20 cellular contexts compared by ENCODE assay signal in genomic region chr9:136603901-136604816, GRCh38. TPM values are rescaled to one million over a fixed set of nuclear protein-coding genes. Genes with fewer than 3 reads are reported as not detected.
DNase-seq lines count a peak whose midpoint lies in the region; ATAC-seq and TF ChIP-seq lines count a peak whose summit lies in the region.
"Had no signal": no experiment of that assay in that cellular context is flagged by ENCODE, and none has a peak within 500 bp of the region (broad histone marks: within the 10 kb centered on the region; RNA-seq: fewer than 3 reads in every experiment).

No MANE protein-coding gene starts in this region.

- H3K27ac ChIP-seq in right lobe of liver, result no peak overlapping the region
- H3K27ac ChIP-seq in spleen, result peak overlapping the region in 7 of 8 donors; percentile 22 to 79 (median 58)
- peak overlapping the region in 2 of 59 donors; percentile 28 to 56 for H3K27ac ChIP-seq in dorsolateral prefrontal cortex
- H3K27ac ChIP-seq: cardiac muscle cell had no signal

- TF ChIP-seq CTCF in endothelial cell (IDR thresholded peaks at IDR 0.05; ENCODE audit: unreplicated experiment) (no peak), right lobe of liver (IDR thresholded peaks at IDR 0.05) (no peak), spleen (IDR thresholded peaks at IDR 0.05 in 8 of 11, conservative IDR thresholded peaks at IDR 0.05 in 3 of 11) (no peak), dorsolateral prefrontal cortex (IDR thresholded peaks at IDR 0.05 in 54 of 56, conservative IDR thresholded peaks at IDR 0.05 in 2 of 56; ENCODE audit: low read depth in 1 of 56, partially characterized antibody in 56 of 56) (no peak)

- DNase-seq in H7, result peak; percentile 82
- DNase-seq in endothelial cell (ENCODE audit: low spot score), result peak; percentile 40
- peak in 1 of 3 donors; percentile 54 for DNase-seq in right lobe of liver
- DNase-seq in spleen, result peak; percentile 86
- DNase-seq in dorsolateral prefrontal cortex, result no peak
- DNase-seq in activated T-helper 1 cell treated with anti-CD3 and anti-CD28 coated beads, Interleukin-12 subunit alpha, Interleukin-12 subunit beta, Interleukin-2, Interleukin-4 antibody, amounts not matched to agents 30 ng/mL and 10 ng/mL and 1 ng/mL, durations not matched to agents 14 hours and 24 hours and 36 hours (ENCODE audit: low spot score), result no peak
- no peak for DNase-seq in RKO (ENCODE audit: low spot score)
- DNase-seq: activated CD4-positive, alpha-beta T cell treated with anti-CD3 and anti-CD28 coated beads, Interleukin-2, amount 50 U/mL, for 1 hour; activated naive CD8-positive, alpha-beta T cell treated with anti-CD3 and anti-CD28 coated beads, Interleukin-2, amount 10 ng/mL, durations not matched to agents 7 days and 5 days; effector memory CD8-positive, alpha-beta T cell; H9; NCI-H187 treated with DMSO at 0.1 percent for 48 hours; NCI-H510A; nephron progenitor cell; stimulated activated naive CD8-positive, alpha-beta T cell treated with anti-CD3 and anti-CD28 coated beads, Interleukin-15, amount 100 ng/mL, for 72 hours had no signal

- no peaks in the 10 kb centered on the region for H3K9me3 ChIP-seq in right lobe of liver
- H3K9me3 ChIP-seq in spleen, result no peaks in the 10 kb centered on the region

- H3K4me1 Mint-ChIP-seq in endothelial cell (ENCODE audit: unreplicated experiment), result peaks cover 28% of the 10 kb centered on the region
- H3K4me1 Mint-ChIP-seq in activated T-helper 1 cell treated with anti-CD3 and anti-CD28 coated beads, Interleukin-12 subunit alpha, Interleukin-12 subunit beta, Interleukin-2, Interleukin-4 antibody, amounts not matched to agents 30 ng/mL and 10 ng/mL and 1 ng/mL, durations not matched to agents 14 hours and 24 hours and 36 hours (ENCODE audit: low read depth), result no peaks in the 10 kb centered on the region
- H3K4me1 Mint-ChIP-seq: activated naive CD8-positive, alpha-beta T cell treated with anti-CD3 and anti-CD28 coated beads, Interleukin-2, amount 10 ng/mL, durations not matched to agents 7 days and 5 days had no signal

- peaks cover 9% of the 10 kb centered on the region for H3K27me3 Mint-ChIP-seq in endothelial cell (ENCODE audit: unreplicated experiment)
- H3K27me3 Mint-ChIP-seq in activated T-helper 1 cell treated with anti-CD3 and anti-CD28 coated beads, Interleukin-12 subunit alpha, Interleukin-12 subunit beta, Interleukin-2, Interleukin-4 antibody, amounts not matched to agents 30 ng/mL and 10 ng/mL and 1 ng/mL, durations not matched to agents 14 hours and 24 hours and 36 hours (ENCODE audit: insufficient read depth), result peaks cover 10% of the 10 kb centered on the region

- H3K36me3 ChIP-seq in H7 (replicated peaks; ENCODE audit: control insufficient read depth, insufficient read depth, low read length) (no peaks in the 10 kb centered on the region), right lobe of liver (no peaks in the 10 kb centered on the region), spleen (no peaks in the 10 kb centered on the region)
- H3K36me3 ChIP-seq: cardiac muscle cell had no signal

- H3K36me3 Mint-ChIP-seq in endothelial cell (ENCODE audit: low read depth, unreplicated experiment), result peaks cover 6% of the 10 kb centered on the region
- H3K36me3 Mint-ChIP-seq in activated T-helper 1 cell treated with anti-CD3 and anti-CD28 coated beads, Interleukin-12 subunit alpha, Interleukin-12 subunit beta, Interleukin-2, Interleukin-4 antibody, amounts not matched to agents 30 ng/mL and 10 ng/mL and 1 ng/mL, durations not matched to agents 14 hours and 24 hours and 36 hours (ENCODE audit: low read depth), result no peaks in the 10 kb centered on the region
- H3K36me3 Mint-ChIP-seq: activated naive CD8-positive, alpha-beta T cell treated with anti-CD3 and anti-CD28 coated beads, Interleukin-2, amount 10 ng/mL, durations not matched to agents 7 days and 5 days had no signal

- peak overlapping the region; percentile 57 for H3K27ac Mint-ChIP-seq in endothelial cell (ENCODE audit: unreplicated experiment)
- no peak overlapping the region for H3K27ac Mint-ChIP-seq in activated T-helper 1 cell treated with anti-CD3 and anti-CD28 coated beads, Interleukin-12 subunit alpha, Interleukin-12 subunit beta, Interleukin-2, Interleukin-4 antibody, amounts not matched to agents 30 ng/mL and 10 ng/mL and 1 ng/mL, durations not matched to agents 14 hours and 24 hours and 36 hours
- H3K27ac Mint-ChIP-seq: activated naive CD8-positive, alpha-beta T cell treated with anti-CD3 and anti-CD28 coated beads, Interleukin-2, amount 10 ng/mL, durations not matched to agents 7 days and 5 days; effector memory CD8-positive, alpha-beta T cell; nephron progenitor cell; stimulated activated naive CD8-positive, alpha-beta T cell treated with anti-CD3 and anti-CD28 coated beads, Interleukin-15, amount 100 ng/mL, for 72 hours had no signal

- TF ChIP-seq POLR2A in right lobe of liver (IDR thresholded peaks at IDR 0.05) (no peak), spleen (IDR thresholded peaks at IDR 0.05) (no peak)

- H3K9me3 Mint-ChIP-seq in endothelial cell (ENCODE audit: unreplicated experiment), result no peaks in the 10 kb centered on the region
- H3K9me3 Mint-ChIP-seq in activated T-helper 1 cell treated with anti-CD3 and anti-CD28 coated beads, Interleukin-12 subunit alpha, Interleukin-12 subunit beta, Interleukin-2, Interleukin-4 antibody, amounts not matched to agents 30 ng/mL and 10 ng/mL and 1 ng/mL, durations not matched to agents 14 hours and 24 hours and 36 hours, result no peaks in the 10 kb centered on the region
- H3K9me3 Mint-ChIP-seq: activated naive CD8-positive, alpha-beta T cell treated with anti-CD3 and anti-CD28 coated beads, Interleukin-2, amount 10 ng/mL, durations not matched to agents 7 days and 5 days; effector memory CD8-positive, alpha-beta T cell; nephron progenitor cell had no signal

- H3K4me1 ChIP-seq in right lobe of liver (no peaks in the 10 kb centered on the region), spleen (peaks cover 0 to 70% (median 32%) of the 10 kb centered on the region in 6 donors)

- intact Hi-C loops in right lobe of liver (cut with DNase I) (no loop called here), spleen (cut with DNase I; ENCODE audit: low total_unique reads) (no loop called here), dorsolateral prefrontal cortex (cut with DNase I) (loop anchor here in 1 of 2 donors (5.0 kb wide), 1 partner anchor 57 kb away; the partner anchor contains the start of gene NOTCH1)
- intact Hi-C loops in activated T-helper 1 cell treated with anti-CD3 and anti-CD28 coated beads, Interleukin-12 subunit alpha, Interleukin-12 subunit beta, Interleukin-2, Interleukin-4 antibody, amounts not matched to agents 30 ng/mL and 10 ng/mL and 1 ng/mL, durations not matched to agents 14 hours and 24 hours and 36 hours (cut with micrococcal nuclease), result no loop called here

- H3K27me3 ChIP-seq in H7 (ENCODE audit: control insufficient read depth, insufficient read depth, low read length), result no peaks in the 10 kb centered on the region
- H3K27me3 ChIP-seq in right lobe of liver, result no peaks in the 10 kb centered on the region
- H3K27me3 ChIP-seq in spleen (replicated peaks in 1 of 7), result peaks cover 0 to 73% (median 0%) of the 10 kb centered on the region in 7 donors
- H3K27me3 ChIP-seq in dorsolateral prefrontal cortex, result no peaks in the 10 kb centered on the region
- H3K27me3 ChIP-seq: cardiac muscle cell had no signal

- 55% methylated on average over 8 of the region's 33 CpGs for WGBS in right lobe of liver (ENCODE audit: insufficient coverage, low coverage, low lambda C conversion rate, missing lambda C conversion rate)
- 12 to 52% (median 33%) methylated on average over 21 to 33 of the region's 33 CpGs for WGBS in spleen, 5 donors

- no peak overlapping the region for H3K4me3 Mint-ChIP-seq in endothelial cell (ENCODE audit: unreplicated experiment)
- no peak overlapping the region for H3K4me3 Mint-ChIP-seq in activated T-helper 1 cell treated with anti-CD3 and anti-CD28 coated beads, Interleukin-12 subunit alpha, Interleukin-12 subunit beta, Interleukin-2, Interleukin-4 antibody, amounts not matched to agents 30 ng/mL and 10 ng/mL and 1 ng/mL, durations not matched to agents 14 hours and 24 hours and 36 hours
- H3K4me3 Mint-ChIP-seq: activated naive CD8-positive, alpha-beta T cell treated with anti-CD3 and anti-CD28 coated beads, Interleukin-2, amount 10 ng/mL, durations not matched to agents 7 days and 5 days; H9; nephron progenitor cell; stimulated activated naive CD8-positive, alpha-beta T cell treated with anti-CD3 and anti-CD28 coated beads, Interleukin-15, amount 100 ng/mL, for 72 hours had no signal

- H3K4me3 ChIP-seq in H7 (ENCODE audit: insufficient read depth, low read depth, low read length), result no peak overlapping the region
- H3K4me3 ChIP-seq in right lobe of liver, result no peak overlapping the region
- H3K4me3 ChIP-seq in spleen, result no peak overlapping the region
- H3K4me3 ChIP-seq in dorsolateral prefrontal cortex, result no peak overlapping the region
- H3K4me3 ChIP-seq: cardiac muscle cell, GM12878 had no signal

- peak; percentile 43 to 63 (median 52) for ATAC-seq in right lobe of liver
- ATAC-seq in GM21737 (IDR thresholded peaks at IDR 0.05; ENCODE audit: unreplicated experiment), result no peak
- ATAC-seq: effector memory CD8-positive, alpha-beta T cell; GM12878; SK-N-SH treated with all-trans-retinoic acid at 6 μM for 48 hours; stimulated activated naive CD8-positive, alpha-beta T cell treated with anti-CD3 and anti-CD28 coated beads, Interleukin-15, amount 100 ng/mL, for 72 hours had no signal

RNA-seq across cellular contexts. Expression of gene NOTCH1, which starts 58.3 kb away (rescaled TPM):
- 32.2 and 33.3 TPM in 2 replicates for total RNA-seq in H7 (2014; rRNA removed; shearing (Covaris generic))
- total RNA-seq in endothelial cell (ENCODE audit: unreplicated experiment), result 312 TPM
- total RNA-seq in right lobe of liver, result 10 to 100 TPM; 17.4 to 26.2 (median 19.3) TPM
- 100 to 1,000 TPM in 4 of 7 donors, 10 to 100 TPM in 3; 88.6 to 140 (median 117) TPM for total RNA-seq in spleen
- polyA plus RNA-seq in spleen, result 10 to 100 TPM in 1 of 3 donors, 1 to 10 TPM in 2; 4.9 to 27.2 (median 8.3) TPM
- 10 to 100 TPM; 24.0 to 92.1 (median 38.8) TPM for total RNA-seq in dorsolateral prefrontal cortex
- 115 and 121 TPM in 2 replicates for total RNA-seq in activated T-helper 1 cell treated with anti-CD3 and anti-CD28 coated beads, Interleukin-12 subunit alpha, Interleukin-12 subunit beta, Interleukin-2, Interleukin-4 antibody, amounts not matched to agents 30 ng/mL and 10 ng/mL and 1 ng/mL, durations not matched to agents 14 hours and 24 hours and 36 hours

RNA-seq across cellular contexts. Expression of gene EGFL7, which starts 58.6 kb away (rescaled TPM):
- total RNA-seq in H7 (2014; rRNA removed; shearing (Covaris generic)), result 68.5 and 87.3 TPM in 2 replicates
- total RNA-seq in endothelial cell (ENCODE audit: unreplicated experiment) (945 TPM), right lobe of liver (10 to 100 TPM; 26.7 to 54.2 (median 45.8) TPM), spleen (100 to 1,000 TPM; 132 to 246 (median 179) TPM), dorsolateral prefrontal cortex (100 to 1,000 TPM in 13 of 120 experiments, 10 to 100 TPM in 107; 43.0 to 145 (median 80.4) TPM)
- 100 to 1,000 TPM; 169 to 522 (median 409) TPM for polyA plus RNA-seq in spleen
- 2.4 and 2.5 TPM in 2 replicates for total RNA-seq in activated T-helper 1 cell treated with anti-CD3 and anti-CD28 coated beads, Interleukin-12 subunit alpha, Interleukin-12 subunit beta, Interleukin-2, Interleukin-4 antibody, amounts not matched to agents 30 ng/mL and 10 ng/mL and 1 ng/mL, durations not matched to agents 14 hours and 24 hours and 36 hours
- total RNA-seq: OCI-LY7 had no signal

Comparison
In these comparisons a context has a peak if more than half of its experiments do, and no peak if none do; other contexts are left out.
1. DNase-seq: peak in H7 (single experiment), endothelial cell (single experiment) and spleen (single experiment); none in dorsolateral prefrontal cortex (0 of 10), activated T-helper 1 cell treated with anti-CD3 and anti-CD28 coated beads, Interleukin-12 subunit alpha, Interleukin-12 subunit beta, Interleukin-2, Interleukin-4 antibody, amounts not matched to agents 30 ng/mL and 10 ng/mL and 1 ng/mL, durations not matched to agents 14 hours and 24 hours and 36 hours (single experiment) and RKO (single experiment).
2. H3K27ac ChIP-seq: peak in spleen (7 of 8); none in right lobe of liver (0 of 3).